ENCODE assay signal across 8 cellular contexts in genomic region chr1:26391450-26391849, GRCh38. TPM values are rescaled to one million over a fixed set of nuclear protein-coding genes. Genes with fewer than 3 reads are reported as not detected.
DNase-seq lines count a peak whose midpoint lies in the region; ATAC-seq and TF ChIP-seq lines count a peak whose summit lies in the region.

No MANE protein-coding gene starts in this region.

- 0 out of 2 replicates have a peak, but pooled peaks cover 3% of the 10 kb centered on the region for H3K27me3 ChIP-seq in MM.1S (replicated peaks; ENCODE audit: insufficient read depth, low read length)
- no peaks in the 10 kb centered on the region for H3K27me3 ChIP-seq in hepatocyte

- DNase-seq in activated CD4-positive, CD25-positive, alpha-beta regulatory T cell treated with anti-CD3 and anti-CD28 coated beads, Interleukin-2, amount 50 U/mL, for 72 hours: no peak
- DNase-seq in MM.1S: no peak
- peak; percentile 16 to 22 for DNase-seq in activated CD4-positive, alpha-beta T cell treated with anti-CD3 and anti-CD28 coated beads, Interleukin-2, amount 50 U/mL, for 4 hours
- DNase-seq in hepatocyte (ENCODE audit: low spot score): no peak
- DNase-seq in ecto neural progenitor cell (ENCODE audit: low spot score): no peak

- H3K4me1 ChIP-seq in MM.1S (ENCODE audit: low read length): no peaks in the 10 kb centered on the region
- no peaks in the 10 kb centered on the region for H3K4me1 ChIP-seq in hepatocyte (ENCODE audit: insufficient read depth)

- no peak overlapping the region for H3K27ac ChIP-seq in MM.1S (ENCODE audit: low read length)
- H3K27ac ChIP-seq in hepatocyte: no peak overlapping the region

- H3K4me3 ChIP-seq in MM.1S (ENCODE audit: low read length) (no peak overlapping the region), hepatocyte (no peak overlapping the region)

- H3K9me3 ChIP-seq in MM.1S (replicated peaks; ENCODE audit: insufficient read depth, low read length) (no peaks in the 10 kb centered on the region), hepatocyte (ENCODE audit: low read depth) (no peaks in the 10 kb centered on the region)

- no peaks in the 10 kb centered on the region for H3K79me2 ChIP-seq in MM.1S (ENCODE audit: low read length)
- no peaks in the 10 kb centered on the region for H3K79me2 ChIP-seq in hepatocyte

- WGBS in hepatocyte (ENCODE audit: low lambda C conversion rate, missing lambda C conversion rate): 14% methylated on average over 3 of the region's 3 CpGs

- H3K9ac ChIP-seq in MM.1S (ENCODE audit: low read length): no peak overlapping the region

- H3F3A ChIP-seq in MM.1S (ENCODE audit: insufficient read depth, low read length): no peaks in the 10 kb centered on the region

- no peaks in the 10 kb centered on the region for H3K9me2 ChIP-seq in MM.1S (replicated peaks; ENCODE audit: insufficient read depth, low read length)
- H3K9me2 ChIP-seq in hepatocyte (replicated peaks; ENCODE audit: insufficient read depth): no peaks in the 10 kb centered on the region

- H2AFZ ChIP-seq in MM.1S (ENCODE audit: low read length) (no peak overlapping the region), hepatocyte (no peak overlapping the region)

- H4K20me1 ChIP-seq in MM.1S (ENCODE audit: insufficient read depth, low read length): no peaks in the 10 kb centered on the region
- H4K20me1 ChIP-seq in hepatocyte (ENCODE audit: insufficient read depth, poor library complexity, severe bottlenecking): no peaks in the 10 kb centered on the region

- H3K4me2 ChIP-seq in MM.1S (ENCODE audit: low read depth, low read length): no peak overlapping the region
- H3K4me2 ChIP-seq in hepatocyte: no peak overlapping the region

- no peaks in the 10 kb centered on the region for H3K36me3 ChIP-seq in MM.1S (replicated peaks; ENCODE audit: insufficient read depth, low read length)
- H3K36me3 ChIP-seq in hepatocyte (replicated peaks; ENCODE audit: insufficient read depth, low read depth): no peaks in the 10 kb centered on the region

- TF ChIP-seq CTCF in MM.1S (IDR thresholded peaks at IDR 0.05; ENCODE audit: low read length) (peak; percentile 45), hepatocyte (IDR thresholded peaks at IDR 0.05; ENCODE audit: poor library complexity) (peak; percentile 30)

- peak; percentile 35 to 55 for ATAC-seq in activated CD4-positive, CD25-positive, alpha-beta regulatory T cell treated with anti-CD3 and anti-CD28 coated beads, Interleukin-2, amount 50 U/mL, for 24 hours
- ATAC-seq in HG03460 (IDR thresholded peaks at IDR 0.05; ENCODE audit: unreplicated experiment) (no peak), GM19328 (IDR thresholded peaks at IDR 0.05; ENCODE audit: unreplicated experiment) (no peak)

RNA-seq across cellular contexts. Expression of gene ZNF683, which starts 18.9 kb away (rescaled TPM):
- total RNA-seq in hepatocyte: not detected in 2 replicates
- polyA plus RNA-seq in hepatocyte: not detected in 2 replicates

RNA-seq across cellular contexts. Expression of gene LIN28A, which starts 19.2 kb away (rescaled TPM):
- 0.43 and 0.64 TPM in 2 replicates for total RNA-seq in hepatocyte
- polyA plus RNA-seq in hepatocyte: 0.13 and 0.23 TPM in 2 replicates

RNA-seq across cellular contexts. Expression of gene CRYBG2, which starts 37.5 kb away (rescaled TPM):
- total RNA-seq in hepatocyte: 7.1 and 15.6 TPM in 2 replicates
- 20.1 and 21.6 TPM in 2 replicates for polyA plus RNA-seq in hepatocyte

RNA-seq across cellular contexts. Expression of gene DHDDS, which starts 40.7 kb away (rescaled TPM):
- 34.2 and 42.9 TPM in 2 replicates for total RNA-seq in hepatocyte
- polyA plus RNA-seq in hepatocyte: 44.9 and 53.9 TPM in 2 replicates

Comparison
In these comparisons a context has a peak if more than half of its experiments do, and no peak if none do; other contexts are left out.
1. ATAC-seq: peak in activated CD4-positive, CD25-positive, alpha-beta regulatory T cell treated with anti-CD3 and anti-CD28 coated beads, Interleukin-2, amount 50 U/mL, for 24 hours (2 of 2); none in HG03460 (single experiment) and GM19328 (single experiment).
2. DNase-seq: peak in activated CD4-positive, alpha-beta T cell treated with anti-CD3 and anti-CD28 coated beads, Interleukin-2, amount 50 U/mL, for 4 hours (2 of 2); none in activated CD4-positive, CD25-positive, alpha-beta regulatory T cell treated with anti-CD3 and anti-CD28 coated beads, Interleukin-2, amount 50 U/mL, for 72 hours (single experiment), MM.1S (single experiment), hepatocyte (single experiment) and ecto neural progenitor cell (single experiment).